In the genomic region with DNA sequence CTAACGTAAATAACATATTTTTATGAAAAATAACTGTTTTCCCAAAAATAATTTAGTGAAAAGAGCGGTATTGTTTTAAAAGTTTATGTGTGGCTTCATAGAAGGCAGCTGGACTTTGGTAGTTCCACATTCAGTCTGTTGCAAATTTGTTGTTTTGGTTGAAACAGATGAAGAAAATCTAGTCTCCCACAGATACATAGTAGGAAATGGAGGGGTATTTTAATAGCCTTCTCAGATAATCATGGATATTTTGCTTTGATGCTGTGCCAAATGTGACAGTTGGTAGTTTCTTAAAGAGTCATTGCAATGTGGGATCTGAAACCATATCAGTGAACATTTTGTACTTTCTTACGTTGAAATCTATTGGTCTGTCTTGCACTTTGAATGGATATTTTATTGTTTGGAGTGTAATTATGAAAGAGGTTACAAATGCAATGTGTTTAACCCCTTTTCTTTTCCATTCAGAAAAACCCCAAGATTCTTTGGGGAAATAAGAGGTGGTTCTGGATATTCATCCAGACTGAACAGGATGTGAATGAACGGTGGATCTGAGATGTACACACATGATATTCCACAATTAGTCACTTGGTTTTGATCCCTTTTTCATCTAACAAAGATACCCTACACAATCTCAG, we compare ENCODE assay signal across 14 cellular contexts. TPM values are rescaled to one million over a fixed set of nuclear protein-coding genes. Genes with fewer than 3 reads are reported as not detected.
DNase-seq lines count a peak whose midpoint lies in the region; ATAC-seq and TF ChIP-seq lines count a peak whose summit lies in the region.
"Had no signal": no experiment of that assay in that cellular context is flagged by ENCODE, and none has a peak within 500 bp of the region (broad histone marks: within the 10 kb centered on the region; RNA-seq: fewer than 3 reads in every experiment).

No MANE protein-coding gene starts in this region.

- H3K4me1 Mint-ChIP-seq in activated naive CD8-positive, alpha-beta T cell (ENCODE audit: low read depth), result peaks cover 18% of the 10 kb centered on the region
- peaks cover 1% of the 10 kb centered on the region for H3K4me1 Mint-ChIP-seq in activated naive CD8-positive, alpha-beta T cell treated with anti-CD3 and anti-CD28 coated beads for 36 hours
- H3K4me1 Mint-ChIP-seq in T-helper 17 cell, result peaks cover 22% of the 10 kb centered on the region

- intact Hi-C loops in upper lobe of right lung (cut with DNase I) (no loop called here), esophagus squamous epithelium (cut with DNase I) (no loop called here)

- no peaks in the 10 kb centered on the region for H3K36me3 ChIP-seq in upper lobe of right lung
- H3K36me3 ChIP-seq in WERI-Rb-1, result no peaks in the 10 kb centered on the region
- no peaks in the 10 kb centered on the region for H3K36me3 ChIP-seq in esophagus squamous epithelium
- H3K36me3 ChIP-seq: adrenal gland, right atrium auricular region had no signal

- H3K9me3 ChIP-seq in T-helper 17 cell (ENCODE audit: control insufficient read depth, low read length, poor library complexity, severe bottlenecking) (no peaks in the 10 kb centered on the region), upper lobe of right lung (no peaks in the 10 kb centered on the region), WERI-Rb-1 (ENCODE audit: severe bottlenecking) (no peaks in the 10 kb centered on the region), esophagus squamous epithelium (no peaks in the 10 kb centered on the region)
- H3K9me3 ChIP-seq: adrenal gland, mucosa of descending colon, right atrium auricular region had no signal

- H3K4me3 Mint-ChIP-seq in activated naive CD8-positive, alpha-beta T cell, result peak overlapping the region; percentile 8
- no peak overlapping the region for H3K4me3 Mint-ChIP-seq in activated naive CD8-positive, alpha-beta T cell treated with anti-CD3 and anti-CD28 coated beads for 36 hours
- H3K4me3 Mint-ChIP-seq in T-helper 17 cell, result peak overlapping the region; percentile 69
- H3K4me3 Mint-ChIP-seq: type B pancreatic cell had no signal

- H3K4me1 ChIP-seq in upper lobe of right lung, result peaks cover 8% of the 10 kb centered on the region
- no peaks in the 10 kb centered on the region for H3K4me1 ChIP-seq in esophagus squamous epithelium
- H3K4me1 ChIP-seq: adrenal gland had no signal

- peak overlapping the region; percentile 20 for H3K27ac ChIP-seq in upper lobe of right lung
- no peak overlapping the region for H3K27ac ChIP-seq in WERI-Rb-1
- H3K27ac ChIP-seq in esophagus squamous epithelium, result no peak overlapping the region
- H3K27ac ChIP-seq: right atrium auricular region had no signal

- H3K4me3 ChIP-seq in fibroblast of villous mesenchyme (ENCODE audit: low read depth, low read length), result no peak overlapping the region
- no peak overlapping the region for H3K4me3 ChIP-seq in upper lobe of right lung
- H3K4me3 ChIP-seq in WERI-Rb-1 (ENCODE audit: low read depth, low read length), result no peak overlapping the region
- no peak overlapping the region for H3K4me3 ChIP-seq in esophagus squamous epithelium
- H3K4me3 ChIP-seq: adrenal gland, mucosa of descending colon, right atrium auricular region had no signal

- H3K27me3 ChIP-seq in upper lobe of right lung (no peaks in the 10 kb centered on the region), WERI-Rb-1 (ENCODE audit: insufficient read depth, low read depth, severe bottlenecking) (peaks cover 7% of the 10 kb centered on the region), esophagus squamous epithelium (no peaks in the 10 kb centered on the region)
- H3K27me3 ChIP-seq: adrenal gland, right atrium auricular region had no signal

- no peak for TF ChIP-seq CTCF in fibroblast of villous mesenchyme (IDR thresholded peaks at IDR 0.05; ENCODE audit: insufficient read depth, low read depth, low read length)
- no peak for TF ChIP-seq CTCF in upper lobe of right lung (IDR thresholded peaks at IDR 0.05)
- TF ChIP-seq CTCF in WERI-Rb-1 (IDR thresholded peaks at IDR 0.05; ENCODE audit: low read depth, low read length), result no peak
- TF ChIP-seq CTCF in esophagus squamous epithelium (IDR thresholded peaks at IDR 0.05), result no peak

- no peaks in the 10 kb centered on the region for H3K9me3 Mint-ChIP-seq in activated naive CD8-positive, alpha-beta T cell (ENCODE audit: low read depth)
- peaks cover 1% of the 10 kb centered on the region for H3K9me3 Mint-ChIP-seq in activated naive CD8-positive, alpha-beta T cell treated with anti-CD3 and anti-CD28 coated beads for 36 hours
- H3K9me3 Mint-ChIP-seq: type B pancreatic cell had no signal

- WGBS in esophagus squamous epithelium, 2 donors, result 61 to 71% methylated on average over 4 of the region's 4 CpGs

- H3K27ac Mint-ChIP-seq in activated naive CD8-positive, alpha-beta T cell, result peak overlapping the region; percentile 51
- no peak overlapping the region for H3K27ac Mint-ChIP-seq in activated naive CD8-positive, alpha-beta T cell treated with anti-CD3 and anti-CD28 coated beads for 36 hours
- peak overlapping the region; percentile 49 for H3K27ac Mint-ChIP-seq in T-helper 17 cell
- H3K27ac Mint-ChIP-seq: type B pancreatic cell had no signal

- no peaks in the 10 kb centered on the region for H3K27me3 Mint-ChIP-seq in activated naive CD8-positive, alpha-beta T cell
- peaks cover 13% of the 10 kb centered on the region for H3K27me3 Mint-ChIP-seq in activated naive CD8-positive, alpha-beta T cell treated with anti-CD3 and anti-CD28 coated beads for 36 hours
- no peaks in the 10 kb centered on the region for H3K27me3 Mint-ChIP-seq in T-helper 17 cell

- H3K36me3 Mint-ChIP-seq in activated naive CD8-positive, alpha-beta T cell, result peaks cover 3% of the 10 kb centered on the region
- no peaks in the 10 kb centered on the region for H3K36me3 Mint-ChIP-seq in activated naive CD8-positive, alpha-beta T cell treated with anti-CD3 and anti-CD28 coated beads for 36 hours
- H3K36me3 Mint-ChIP-seq in T-helper 17 cell (ENCODE audit: low read depth), result no peaks in the 10 kb centered on the region
- H3K36me3 Mint-ChIP-seq: type B pancreatic cell had no signal

- ATAC-seq in T-helper 17 cell, result no peak
- ATAC-seq in upper lobe of right lung, result no peak

- TF ChIP-seq POLR2A in esophagus squamous epithelium (IDR thresholded peaks at IDR 0.05), result no peak

- no peak for DNase-seq in activated naive CD8-positive, alpha-beta T cell treated with anti-CD3 and anti-CD28 coated beads for 36 hours
- no peak for DNase-seq in T-helper 17 cell
- peak; percentile 28 for DNase-seq in fibroblast of villous mesenchyme (ENCODE audit: low read depth)
- DNase-seq in upper lobe of right lung, result no peak
- DNase-seq in WERI-Rb-1, result no peak
- no peak for DNase-seq in islet precursor cell
- DNase-seq in esophagus squamous epithelium (lab: John Stamatoyannopoulos, UW), result no peak
- DNase-seq: adrenal gland, NCI-H1105 treated with DMSO at 0.1 percent for 48 hours, NCI-H526 had no signal

RNA-seq across cellular contexts. Expression of a gene that starts 10.4 kb away (rescaled TPM):
- not detected for total RNA-seq in activated naive CD8-positive, alpha-beta T cell treated with anti-CD3 and anti-CD28 coated beads for 36 hours
- total RNA-seq in T-helper 17 cell (1 to 10 TPM; 1.6 to 3.4 TPM), fibroblast of villous mesenchyme (6.1 and 8.2 TPM in 2 replicates), upper lobe of right lung (1.3 TPM), esophagus squamous epithelium (1 to 10 TPM in 3 of 4 donors, under 1 TPM in 1; 0.56 to 4.7 (median 1.2) TPM)
